7 cellular contexts compared by ENCODE assay signal in genomic region chr2:237432484-237433092, GRCh38. TPM values are rescaled to one million over a fixed set of nuclear protein-coding genes. Genes with fewer than 3 reads are reported as not detected.
A peak's percentile ranks its signal among the peaks of the same experiment; 100 is the strongest.
DNase-seq lines count a peak whose midpoint lies in the region; ATAC-seq and TF ChIP-seq lines count a peak whose summit lies in the region.

No MANE protein-coding gene starts in this region.

- H3K4me1 Mint-ChIP-seq in activated T-helper 1 cell treated with anti-CD3 and anti-CD28 coated beads, Interleukin-12 subunit alpha, Interleukin-12 subunit beta, Interleukin-2, Interleukin-4 antibody, amounts not matched to agents 30 ng/mL and 10 ng/mL and 1 ng/mL, durations not matched to agents 14 hours and 24 hours and 36 hours (ENCODE audit: low read depth), result peaks cover 95% of the 10 kb centered on the region

- intact Hi-C loops in activated T-helper 1 cell treated with anti-CD3 and anti-CD28 coated beads, Interleukin-12 subunit alpha, Interleukin-12 subunit beta, Interleukin-2, Interleukin-4 antibody, amounts not matched to agents 30 ng/mL and 10 ng/mL and 1 ng/mL, durations not matched to agents 14 hours and 24 hours and 36 hours (cut with micrococcal nuclease), result loop anchor here (1.0 to 10.0 kb wide), 3 partner anchors 240 to 878 kb away; no protein-coding TSS in a partner anchor

- ATAC-seq in HG03457 (IDR thresholded peaks at IDR 0.05; ENCODE audit: unreplicated experiment), result no peak

- peak overlapping the region; percentile 49 for H3K4me3 Mint-ChIP-seq in activated T-helper 1 cell treated with anti-CD3 and anti-CD28 coated beads, Interleukin-12 subunit alpha, Interleukin-12 subunit beta, Interleukin-2, Interleukin-4 antibody, amounts not matched to agents 30 ng/mL and 10 ng/mL and 1 ng/mL, durations not matched to agents 14 hours and 24 hours and 36 hours

- peaks cover 12% of the 10 kb centered on the region for H3K36me3 Mint-ChIP-seq in activated T-helper 1 cell treated with anti-CD3 and anti-CD28 coated beads, Interleukin-12 subunit alpha, Interleukin-12 subunit beta, Interleukin-2, Interleukin-4 antibody, amounts not matched to agents 30 ng/mL and 10 ng/mL and 1 ng/mL, durations not matched to agents 14 hours and 24 hours and 36 hours (ENCODE audit: low read depth)

- peaks cover 5% of the 10 kb centered on the region for H3K27me3 Mint-ChIP-seq in activated T-helper 1 cell treated with anti-CD3 and anti-CD28 coated beads, Interleukin-12 subunit alpha, Interleukin-12 subunit beta, Interleukin-2, Interleukin-4 antibody, amounts not matched to agents 30 ng/mL and 10 ng/mL and 1 ng/mL, durations not matched to agents 14 hours and 24 hours and 36 hours (ENCODE audit: insufficient read depth)

- H3K27ac Mint-ChIP-seq in activated T-helper 1 cell treated with anti-CD3 and anti-CD28 coated beads, Interleukin-12 subunit alpha, Interleukin-12 subunit beta, Interleukin-2, Interleukin-4 antibody, amounts not matched to agents 30 ng/mL and 10 ng/mL and 1 ng/mL, durations not matched to agents 14 hours and 24 hours and 36 hours, result peak overlapping the region; percentile 93

- DNase-seq in activated T-helper 1 cell treated with anti-CD3 and anti-CD28 coated beads, Interleukin-12 subunit alpha, Interleukin-12 subunit beta, Interleukin-2, Interleukin-4 antibody, amounts not matched to agents 30 ng/mL and 10 ng/mL and 1 ng/mL, durations not matched to agents 14 hours and 24 hours and 36 hours (ENCODE audit: low spot score), result peak; percentile 26
- DNase-seq in hepatic stellate cell (ENCODE audit: low spot score), result peak; percentile 80
- DNase-seq in stimulated activated CD8-positive, alpha-beta memory T cell treated with anti-CD3 and anti-CD28 coated beads, Interleukin-4, amount 100 ng/mL, for 24 hours (ENCODE audit: low read depth), result peak; percentile 87
- no peak for DNase-seq in DMS 273 treated with DMSO at 0.1 percent for 48 hours (lab: John Stamatoyannopoulos, UW)
- DNase-seq in NCI-H510A (lab: John Stamatoyannopoulos, UW), result no peak

- no peaks in the 10 kb centered on the region for H3K9me3 Mint-ChIP-seq in activated T-helper 1 cell treated with anti-CD3 and anti-CD28 coated beads, Interleukin-12 subunit alpha, Interleukin-12 subunit beta, Interleukin-2, Interleukin-4 antibody, amounts not matched to agents 30 ng/mL and 10 ng/mL and 1 ng/mL, durations not matched to agents 14 hours and 24 hours and 36 hours

TF ChIP-seq in PFSK-1, 5 proteins besides CTCF, POLR2A, EP300 and RAD21:
- TF ChIP-seq REST (IDR thresholded peaks at IDR 0.05; ENCODE audit: insufficient read depth in 1 of 2, low read depth in 2 of 2, low read length in 2 of 2) (no peak), FOXP2 (optimal IDR thresholded peaks at IDR 0.05; ENCODE audit: borderline replicate concordance, extremely low read depth, extremely low read length, insufficient read depth) (peak; percentile 30), POLR2AphosphoS5 (IDR thresholded peaks at IDR 0.05; ENCODE audit: low read depth, low read length) (no peak), TAF1 (IDR thresholded peaks at IDR 0.05; ENCODE audit: borderline replicate concordance, insufficient read depth, low read length) (no peak), SIN3A (IDR thresholded peaks at IDR 0.05; ENCODE audit: borderline replicate concordance, insufficient read depth, low read length) (no peak)

RNA-seq across cellular contexts. Expression of gene COL6A3, which starts 18.6 kb away (rescaled TPM):
- 25.2 TPM for polyA plus RNA-seq in PFSK-1 (2012; ENCODE audit: insufficient read length, low read depth)
- total RNA-seq in activated T-helper 1 cell treated with anti-CD3 and anti-CD28 coated beads, Interleukin-12 subunit alpha, Interleukin-12 subunit beta, Interleukin-2, Interleukin-4 antibody, amounts not matched to agents 30 ng/mL and 10 ng/mL and 1 ng/mL, durations not matched to agents 14 hours and 24 hours and 36 hours, result 13.1 and 15.5 TPM in 2 replicates

RNA-seq across cellular contexts. Expression of gene MLPH, which starts 54.5 kb away (rescaled TPM):
- polyA plus RNA-seq in PFSK-1 (2012; ENCODE audit: insufficient read length, low read depth), result not detected
- not detected in 2 replicates for total RNA-seq in activated T-helper 1 cell treated with anti-CD3 and anti-CD28 coated beads, Interleukin-12 subunit alpha, Interleukin-12 subunit beta, Interleukin-2, Interleukin-4 antibody, amounts not matched to agents 30 ng/mL and 10 ng/mL and 1 ng/mL, durations not matched to agents 14 hours and 24 hours and 36 hours

Comparison
In these comparisons a context has a peak if more than half of its experiments do, and no peak if none do; other contexts are left out.
1. DNase-seq: peak in activated T-helper 1 cell treated with anti-CD3 and anti-CD28 coated beads, Interleukin-12 subunit alpha, Interleukin-12 subunit beta, Interleukin-2, Interleukin-4 antibody, amounts not matched to agents 30 ng/mL and 10 ng/mL and 1 ng/mL, durations not matched to agents 14 hours and 24 hours and 36 hours (single experiment), hepatic stellate cell (single experiment) and stimulated activated CD8-positive, alpha-beta memory T cell treated with anti-CD3 and anti-CD28 coated beads, Interleukin-4, amount 100 ng/mL, for 24 hours (single experiment); none in DMS 273 treated with DMSO at 0.1 percent for 48 hours (single experiment) and NCI-H510A (single experiment).